In the genomic region with DNA sequence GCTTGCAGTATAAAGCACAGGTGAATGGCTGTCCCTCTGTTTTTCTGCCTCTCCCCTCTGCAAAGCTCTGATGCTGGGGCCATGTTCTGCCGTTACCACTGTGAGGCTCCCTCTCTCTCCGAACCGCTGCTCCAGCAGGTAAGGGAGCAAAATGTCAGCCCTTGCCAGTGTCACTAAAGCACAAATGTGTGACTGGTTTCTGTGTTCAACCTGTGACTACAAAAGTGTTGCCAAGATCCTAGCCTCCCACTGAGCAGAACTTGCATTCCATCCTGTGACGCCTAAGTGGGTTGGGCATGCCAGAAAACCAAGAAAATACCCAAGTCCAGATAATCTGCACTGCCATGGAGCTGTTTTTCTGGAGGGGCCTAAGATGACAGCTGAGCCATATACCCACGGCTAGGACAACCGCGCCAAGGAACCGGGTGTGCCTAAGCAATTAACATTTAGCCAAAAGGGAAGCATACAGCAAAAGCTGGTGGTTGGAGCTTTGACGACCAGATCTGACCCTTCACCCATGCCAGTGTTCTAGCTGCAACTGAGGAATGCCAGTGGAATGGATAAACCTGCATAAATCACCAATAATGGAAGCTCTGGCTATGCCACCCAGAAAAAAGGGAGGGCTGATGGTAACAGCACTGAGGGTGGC, we compare ENCODE assay signal across 16 cellular contexts. TPM values are rescaled to one million over a fixed set of nuclear protein-coding genes. Genes with fewer than 3 reads are reported as not detected.
DNase-seq lines count a peak whose midpoint lies in the region; ATAC-seq and TF ChIP-seq lines count a peak whose summit lies in the region.
"Had no signal": no experiment of that assay in that cellular context is flagged by ENCODE, and none has a peak within 500 bp of the region (broad histone marks: within the 10 kb centered on the region; RNA-seq: fewer than 3 reads in every experiment).

No MANE protein-coding gene starts in this region.

- peak overlapping the region; percentile 70 for H3K27ac ChIP-seq in temporal lobe (ENCODE audit: low read depth, low read length)
- H3K27ac ChIP-seq: foreskin keratinocyte, psoas muscle had no signal

- no peak overlapping the region for H3K4me3 Mint-ChIP-seq in brain
- H3K4me3 Mint-ChIP-seq: activated CD8-positive, alpha-beta T cell treated with anti-CD3 and anti-CD28 coated beads for 36 hours; effector memory CD8-positive, alpha-beta T cell; naive thymus-derived CD4-positive, alpha-beta T cell had no signal

- peak; percentile 10 for ATAC-seq in left colon
- ATAC-seq: activated CD8-positive, alpha-beta T cell treated with anti-CD3 and anti-CD28 coated beads for 36 hours; effector memory CD8-positive, alpha-beta T cell; foreskin keratinocyte; naive thymus-derived CD4-positive, alpha-beta T cell; PC-3; psoas muscle had no signal

- TF ChIP-seq CTCF in brain (conservative IDR thresholded peaks at IDR 0.05), result no peak

- peaks cover 42% of the 10 kb centered on the region for H3K4me1 Mint-ChIP-seq in brain

- peaks cover 37% of the 10 kb centered on the region for H3K36me3 Mint-ChIP-seq in brain

- no peak for TF ChIP-seq RAD21 in Ishikawa (IDR thresholded peaks at IDR 0.05; ENCODE audit: low read depth)

- H3K27ac Mint-ChIP-seq in brain, result peak overlapping the region; percentile 34 to 96 (median 81)
- H3K27ac Mint-ChIP-seq: activated CD8-positive, alpha-beta T cell treated with anti-CD3 and anti-CD28 coated beads for 36 hours had no signal

- no peak for TF ChIP-seq EP300 in Ishikawa (IDR thresholded peaks at IDR 0.05; ENCODE audit: borderline replicate concordance)

- H3K9me3 Mint-ChIP-seq in brain, result peaks cover 0 to 2% (median 0%) of the 10 kb centered on the region in 5 experiments
- H3K9me3 Mint-ChIP-seq: activated CD8-positive, alpha-beta T cell treated with anti-CD3 and anti-CD28 coated beads for 36 hours; effector memory CD8-positive, alpha-beta T cell; naive thymus-derived CD4-positive, alpha-beta T cell had no signal

- intact Hi-C loops in left colon (cut with DNase I, micrococcal nuclease), result no loop called here

- H3K27me3 Mint-ChIP-seq in brain, result no peaks in the 10 kb centered on the region
- H3K27me3 Mint-ChIP-seq: activated CD8-positive, alpha-beta T cell treated with anti-CD3 and anti-CD28 coated beads for 36 hours; effector memory CD8-positive, alpha-beta T cell; naive thymus-derived CD4-positive, alpha-beta T cell had no signal

- DNase-seq in left colon (no peak), medulla oblongata (ENCODE audit: extremely low spot score) (no peak), amniotic stem cell (lab: John Stamatoyannopoulos, UW) (no peak), NCI-H2107 (lab: John Stamatoyannopoulos, UW) (no peak)
- DNase-seq: activated CD8-positive, alpha-beta T cell treated with anti-CD3 and anti-CD28 coated beads for 36 hours; effector memory CD8-positive, alpha-beta T cell; foreskin keratinocyte; naive thymus-derived CD4-positive, alpha-beta T cell; NCI-H2029; PC-3; psoas muscle; stimulated activated CD4-positive, alpha-beta T cell treated with anti-CD3 and anti-CD28 coated beads, Interleukin-15, amount 100 ng/mL, for 24 hours; SW 1271 had no signal

TF ChIP-seq in Ishikawa, 13 proteins besides CTCF, POLR2A, EP300 and RAD21:
- TF ChIP-seq TCF12 (IDR thresholded peaks at IDR 0.05; ENCODE audit: low read depth), result no peak
- peak; percentile 69 for TF ChIP-seq TEAD4 (IDR thresholded peaks at IDR 0.05)
- TF ChIP-seq NFIC (IDR thresholded peaks at IDR 0.05), result peak; percentile 54; the same call in 1 of the 2 replicates

RNA-seq across cellular contexts. Expression of a gene that starts 35.0 kb away (rescaled TPM):
- 208 TPM for polyA plus RNA-seq in brain (ENCODE audit: insufficient read depth, low read depth, low replicate concordance)
- total RNA-seq in left colon (100 to 1,000 TPM in 1 of 2 donors, 10 to 100 TPM in 1; 90.6 to 107 TPM), temporal lobe (96.9 TPM)

RNA-seq across cellular contexts. Expression of a gene that starts 35.3 kb away (rescaled TPM):
- polyA plus RNA-seq in brain (ENCODE audit: insufficient read depth, low read depth, low replicate concordance), result 22.6 TPM
- total RNA-seq in left colon, result 10 to 100 TPM; 49.1 to 53.0 TPM
- total RNA-seq in temporal lobe, result 61.7 TPM

RNA-seq across cellular contexts. Expression of a gene that starts 58.4 kb away (rescaled TPM):
- 87.8 TPM for polyA plus RNA-seq in brain (ENCODE audit: insufficient read depth, low read depth, low replicate concordance)
- total RNA-seq in left colon (10 to 100 TPM; 73.2 to 91.0 TPM), temporal lobe (42.5 TPM)
